ENCODE assay signal across 7 cellular contexts in the genomic region with DNA sequence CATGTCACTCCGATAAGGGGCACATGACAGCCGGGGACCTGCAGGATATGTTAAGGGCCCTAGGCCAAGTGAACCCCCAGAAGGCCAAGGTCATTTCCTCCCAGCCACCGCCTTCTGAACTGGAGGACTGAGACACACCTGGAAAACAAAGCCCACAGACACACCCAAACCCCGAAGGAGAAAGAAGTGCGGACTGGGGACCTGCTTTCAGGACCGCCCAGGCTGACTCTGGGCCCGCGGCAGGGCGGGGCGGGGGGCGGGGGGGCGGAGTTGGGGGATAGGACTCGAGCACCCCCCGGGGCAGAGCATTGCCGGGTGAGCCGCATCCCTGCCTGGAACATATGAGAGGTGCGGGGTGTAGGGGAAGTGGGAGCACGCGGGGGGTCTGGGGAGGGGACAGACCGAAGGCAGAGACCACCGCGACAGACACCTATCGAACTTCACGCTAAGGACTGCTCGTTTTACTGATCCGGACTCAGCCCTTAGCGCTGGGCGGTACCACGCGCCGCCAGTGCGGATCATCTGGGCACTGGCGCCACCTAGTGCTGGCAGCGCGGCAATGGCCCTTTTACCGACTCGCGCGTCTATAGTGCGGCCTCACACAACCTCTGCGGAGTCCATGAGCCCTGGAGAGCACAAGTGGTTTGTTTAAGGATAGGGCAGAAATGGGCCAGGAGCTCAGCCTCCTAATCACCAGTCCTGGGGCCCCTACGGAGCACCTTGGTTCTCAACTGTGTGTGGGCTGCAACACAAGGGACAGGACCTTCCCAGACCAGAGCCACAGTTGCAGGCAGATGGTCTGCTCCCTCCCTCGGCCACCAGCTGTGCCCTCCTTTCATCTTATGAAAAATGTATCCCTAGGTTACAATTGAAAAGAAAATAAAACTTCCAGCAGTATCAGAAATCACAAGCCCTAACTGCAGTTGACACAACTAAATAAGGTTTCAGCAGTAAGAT.
A peak's percentile ranks its signal among the peaks of the same experiment; 100 is the strongest.
DNase-seq lines count a peak whose midpoint lies in the region; ATAC-seq and TF ChIP-seq lines count a peak whose summit lies in the region.

No MANE protein-coding gene starts in this region.

- H3K27ac ChIP-seq in gastrocnemius medialis, result no peak overlapping the region

- H3K9me3 ChIP-seq in gastrocnemius medialis, result no peaks in the 10 kb centered on the region

- ATAC-seq in GM18502 (IDR thresholded peaks at IDR 0.05; ENCODE audit: poor library complexity, unreplicated experiment) (peak; percentile 100), HG02870 (IDR thresholded peaks at IDR 0.05; ENCODE audit: unreplicated experiment) (peak; percentile 97), gastrocnemius medialis (peak; percentile 88 to 96)

- peak; percentile 94 for TF ChIP-seq CTCF in astrocyte of the spinal cord (IDR thresholded peaks at IDR 0.05; ENCODE audit: low read depth, low read length)
- TF ChIP-seq CTCF in gastrocnemius medialis (IDR thresholded peaks at IDR 0.05 in 4 of 5, conservative IDR thresholded peaks at IDR 0.05 in 1 of 5), result peak; percentile 64 to 91 (median 82)

- no peaks in the 10 kb centered on the region for H3K36me3 ChIP-seq in gastrocnemius medialis

- H3K27me3 ChIP-seq in gastrocnemius medialis, result no peaks in the 10 kb centered on the region

- H3K4me3 ChIP-seq in astrocyte of the spinal cord (ENCODE audit: low read depth, low read length), result peak overlapping the region; percentile 38
- peak overlapping the region; percentile 48 to 57 (median 50) for H3K4me3 ChIP-seq in gastrocnemius medialis

- in situ Hi-C loops in astrocyte of the spinal cord (cut with HindIII; ENCODE audit: low sequenced_read_pairs), result no loop called here
- in situ Hi-C loops in gastrocnemius medialis (cut with MboI; ENCODE audit: low sequenced_read_pairs in 4 of 4), result loop anchor here in 1 of 4 donors (10.0 to 25.0 kb wide), 2 partner anchors 113 to 350 kb away; no protein-coding TSS in a partner anchor

- no peak for TF ChIP-seq POLR2A in gastrocnemius medialis (IDR thresholded peaks at IDR 0.05)

- H3K4me1 ChIP-seq in gastrocnemius medialis, result peaks cover 0 to 4% of the 10 kb centered on the region in 2 donors

- intact Hi-C loops in gastrocnemius medialis (cut with DNase I; ENCODE audit: low total_unique reads), result loop anchor here (2.0 to 10.0 kb wide), 3 partner anchors 113 to 713 kb away; no protein-coding TSS in a partner anchor

- DNase-seq in NCI-H146 treated with DMSO at 0.1 percent for 48 hours (lab: John Stamatoyannopoulos, UW; ENCODE audit: unreplicated experiment) (peak; percentile 68), T-helper 9 cell (peak; percentile 72), astrocyte of the spinal cord (ENCODE audit: low read depth, low spot score) (peak; percentile 64), iPS DF 19.7 (ENCODE audit: low read depth, low spot score) (peak; percentile 33), gastrocnemius medialis (peak; percentile 40 to 51)
